ENCODE assay signal across 8 cellular contexts in genomic region chr10:113525713-113526112, GRCh38. TPM values are rescaled to one million over a fixed set of nuclear protein-coding genes. Genes with fewer than 3 reads are reported as not detected.
"Had no signal": no experiment of that assay in that cellular context is flagged by ENCODE, and none has a peak within 500 bp of the region (broad histone marks: within the 10 kb centered on the region; RNA-seq: fewer than 3 reads in every experiment).

No MANE protein-coding gene starts in this region.

- ATAC-seq: GM23338, HepG2, K562 had no signal

- H3K27ac ChIP-seq: HL-60 had no signal

- H3K4me2 ChIP-seq: GM23338 had no signal

- H3K4me3 ChIP-seq: GM23338, K562 had no signal

- DNase-seq: H9, HCEC 1CT had no signal

- H2AFZ ChIP-seq: GM23338 had no signal

RNA-seq across cellular contexts. Expression of gene HABP2, which starts 27.1 kb away (rescaled TPM):
- total RNA-seq: GM23338, H1, H9, HT1080 had no signal
- polyA plus RNA-seq: GM23338, H1, K562 had no signal
